12 cellular contexts compared by ENCODE assay signal in genomic region chr3:90015688-90016356, GRCh38.
DNase-seq lines count a peak whose midpoint lies in the region; TF ChIP-seq lines count a peak whose summit lies in the region.
"Had no signal": no experiment of that assay in that cellular context is flagged by ENCODE, and none has a peak within 500 bp of the region (broad histone marks: within the 10 kb centered on the region; RNA-seq: fewer than 3 reads in every experiment).

No MANE protein-coding gene starts in this region.

- no peak overlapping the region for H3K27ac ChIP-seq in HEK293 (ENCODE audit: extremely low read depth, low read depth, low read length)
- H3K27ac ChIP-seq in SJSA1 = peak overlapping the region; percentile 66
- H3K27ac ChIP-seq: lower lobe of right lung had no signal

- no peaks in the 10 kb centered on the region for H3K27me3 ChIP-seq in SJSA1 (replicated peaks)
- H3K27me3 ChIP-seq: dorsolateral prefrontal cortex, stomach had no signal

- no peak overlapping the region for H3K4me3 ChIP-seq in HEK293 (ENCODE audit: low read depth, low read length)
- H3K4me3 ChIP-seq in SJSA1 = no peak overlapping the region
- H3K4me3 ChIP-seq: dorsolateral prefrontal cortex, lower lobe of right lung, stomach had no signal

- DNase-seq in SJSA1 (ENCODE audit: low read depth in 1 of 2, low spot score in 2 of 2) (peak; percentile 50), fibroblast of peridontal ligament (ENCODE audit: extremely low read depth) (peak; percentile 99), retina (peak; percentile 14), mesenteric fat pad (ENCODE audit: low spot score) (no peak)
- no peak for DNase-seq in stimulated activated naive CD4-positive, alpha-beta T cell treated with Interleukin-2 at 50 U/mL for 16 hours (lab: John Stamatoyannopoulos, UW)
- DNase-seq in activated CD8-positive, alpha-beta memory T cell treated with anti-CD3 and anti-CD28 coated beads for 24 hours = no peak
- DNase-seq: activated T-cell treated with anti-CD3 and anti-CD28 coated beads, Interleukin-2, amount 50 U/mL, for 1 hour; dorsolateral prefrontal cortex; lower lobe of right lung; NCI-H187; stomach had no signal

- POLR2A ChIA-PET in HEK293 (lab: Yijun Ruan, JAX) = no interaction called here

- H3K9me3 ChIP-seq in HEK293 (ENCODE audit: control insufficient read depth, insufficient read depth, low read depth, low read length) (no peaks in the 10 kb centered on the region), SJSA1 (replicated peaks) (no peaks in the 10 kb centered on the region)
- H3K9me3 ChIP-seq: lower lobe of right lung, stomach had no signal

- TF ChIP-seq CTCF in HEK293 (tag by site-specific recombination; IDR thresholded peaks at IDR 0.05) = no peak

- no peaks in the 10 kb centered on the region for H3K36me3 ChIP-seq in HEK293 (ENCODE audit: control insufficient read depth in 2 of 2, insufficient read depth in 1 of 2, low read length in 2 of 2)
- H3K36me3 ChIP-seq in SJSA1 = no peaks in the 10 kb centered on the region
- H3K36me3 ChIP-seq: lower lobe of right lung, stomach had no signal

- H3K4me1 ChIP-seq in HEK293 (ENCODE audit: control insufficient read depth, insufficient read depth, low read length) = no peaks in the 10 kb centered on the region
- H3K4me1 ChIP-seq in SJSA1 (replicated peaks) = peaks cover 9% of the 10 kb centered on the region

- CTCF ChIA-PET in HEK293 (lab: Yijun Ruan, JAX) = interaction anchor here (0.6 to 0.7 kb wide), 2 partner anchors 353 to 847 kb away, joined by 3 read pairs; no protein-coding TSS in a partner anchor

TF ChIP-seq in HEK293, 187 proteins besides CTCF, POLR2A, EP300 and RAD21:
- no peak for TF ChIP-seq ZNF133 (tag by site-specific recombination; IDR thresholded peaks at IDR 0.05)
- TF ChIP-seq MZF1 (tag by site-specific recombination; IDR thresholded peaks at IDR 0.05; ENCODE audit: borderline replicate concordance) = peak; percentile 62; the same call in 1 of the 2 replicates

Comparison
In these comparisons a context has a peak if more than half of its experiments do, and no peak if none do; other contexts are left out.
1. DNase-seq: peak in SJSA1 (2 of 2), fibroblast of peridontal ligament (single experiment) and retina (single experiment); none in mesenteric fat pad (single experiment), stimulated activated naive CD4-positive, alpha-beta T cell treated with Interleukin-2 at 50 U/mL for 16 hours (single experiment) and activated CD8-positive, alpha-beta memory T cell treated with anti-CD3 and anti-CD28 coated beads for 24 hours (single experiment).